1 cellular context compared by ENCODE assay signal in genomic region chr12:48618541-48618940, GRCh38.
TF ChIP-seq lines count a peak whose summit lies in the region.

No MANE protein-coding gene starts in this region.

TF ChIP-seq in A549, 52 proteins besides CTCF, POLR2A, EP300 and RAD21 (continued from another document):
- TF ChIP-seq, protein P1, sequence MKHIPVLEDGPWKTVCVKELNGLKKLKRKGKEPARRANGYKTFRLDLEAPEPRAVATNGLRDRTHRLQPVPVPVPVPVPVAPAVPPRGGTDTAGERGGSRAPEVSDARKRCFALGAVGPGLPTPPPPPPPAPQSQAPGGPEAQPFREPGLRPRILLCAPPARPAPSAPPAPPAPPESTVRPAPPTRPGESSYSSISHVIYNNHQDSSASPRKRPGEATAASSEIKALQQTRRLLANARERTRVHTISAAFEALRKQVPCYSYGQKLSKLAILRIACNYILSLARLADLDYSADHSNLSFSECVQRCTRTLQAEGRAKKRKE (CRISPR knock-in tag; IDR thresholded peaks at IDR 0.05; ENCODE audit: low read depth) = no peak
- TF ChIP-seq SMC3 (IDR thresholded peaks at IDR 0.05) = peak; percentile 85
- TF ChIP-seq KDM1A (IDR thresholded peaks at IDR 0.05; ENCODE audit: low read depth) = no peak
TF ChIP-seq in A549: peak in this region for 1.
